3 cellular contexts compared by ENCODE assay signal in the genomic region with DNA sequence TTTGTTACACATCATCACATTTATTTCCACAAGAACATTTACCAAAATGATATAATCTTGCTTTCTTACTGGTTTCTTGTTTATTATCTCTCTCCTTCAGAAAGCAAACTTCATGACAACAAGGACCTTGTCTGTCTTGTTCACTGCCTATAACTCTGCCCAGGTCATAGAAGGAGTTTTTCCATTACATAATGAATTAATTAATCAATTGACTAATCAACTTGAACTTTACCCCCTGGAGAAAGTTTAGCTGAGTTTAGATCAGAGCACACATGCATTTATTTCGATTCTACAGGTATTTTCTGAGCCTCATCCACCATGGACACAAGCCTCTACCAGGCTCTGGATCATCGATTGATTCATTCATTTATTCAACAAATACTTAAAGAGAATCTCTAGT.
TF ChIP-seq lines count a peak whose summit lies in the region.

No MANE protein-coding gene starts in this region.

TF ChIP-seq in liver, 16 proteins besides CTCF, POLR2A, EP300 and RAD21:
- peak; percentile 42 for TF ChIP-seq SP1 (IDR thresholded peaks at IDR 0.05)
- peak; percentile 39 to 71 for TF ChIP-seq HNF4A (conservative IDR thresholded peaks at IDR 0.05)
- TF ChIP-seq FOXA1 (IDR thresholded peaks at IDR 0.05), result no peak
- TF ChIP-seq RXRA (IDR thresholded peaks at IDR 0.05), result peak; percentile 7 to 64
- TF ChIP-seq JUND (IDR thresholded peaks at IDR 0.05), result no peak
- no peak for TF ChIP-seq NR2F2 (IDR thresholded peaks at IDR 0.05)
- TF ChIP-seq EGR1 (IDR thresholded peaks at IDR 0.05; ENCODE audit: low read depth in 2 of 2), result peak in 1 of 2 donors; percentile 40
TF ChIP-seq in liver: peak in this region for 4.

TF ChIP-seq in HepG2, 621 proteins besides CTCF, POLR2A, EP300 and RAD21:
- TF ChIP-seq JDP2 (CRISPR knock-in tag; IDR thresholded peaks at IDR 0.05; ENCODE audit: borderline replicate concordance), result no peak

TF ChIP-seq in K562, 482 proteins besides CTCF, POLR2A, EP300 and RAD21:
- TF ChIP-seq FOXK2 (conservative IDR thresholded peaks at IDR 0.05 in 1 of 2, IDR thresholded peaks at IDR 0.05 in 1 of 2; ENCODE audit: low read depth in 2 of 2), result peak in 1 of 2 experiments; percentile 36; a peak in 1 of 4 replicates
- TF ChIP-seq IRF2 (CRISPR knock-in tag; IDR thresholded peaks at IDR 0.05), result no peak
- TF ChIP-seq, protein P1, sequence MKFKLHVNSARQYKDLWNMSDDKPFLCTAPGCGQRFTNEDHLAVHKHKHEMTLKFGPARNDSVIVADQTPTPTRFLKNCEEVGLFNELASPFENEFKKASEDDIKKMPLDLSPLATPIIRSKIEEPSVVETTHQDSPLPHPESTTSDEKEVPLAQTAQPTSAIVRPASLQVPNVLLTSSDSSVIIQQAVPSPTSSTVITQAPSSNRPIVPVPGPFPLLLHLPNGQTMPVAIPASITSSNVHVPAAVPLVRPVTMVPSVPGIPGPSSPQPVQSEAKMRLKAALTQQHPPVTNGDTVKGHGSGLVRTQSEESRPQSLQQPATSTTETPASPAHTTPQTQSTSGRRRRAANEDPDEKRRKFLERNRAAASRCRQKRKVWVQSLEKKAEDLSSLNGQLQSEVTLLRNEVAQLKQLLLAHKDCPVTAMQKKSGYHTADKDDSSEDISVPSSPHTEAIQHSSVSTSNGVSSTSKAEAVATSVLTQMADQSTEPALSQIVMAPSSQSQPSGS (CRISPR knock-in tag; IDR thresholded peaks at IDR 0.05), result no peak
- no peak for TF ChIP-seq NR2C2 (CRISPR knock-in tag; IDR thresholded peaks at IDR 0.05)
- TF ChIP-seq NR2C2 (tag; IDR thresholded peaks at IDR 0.05), result peak; percentile 17; the same call in 1 of the 2 replicates
